In genomic region chr17:79026345-79027273, GRCh38 we compare ENCODE assay signal across 1 cellular context.
TF ChIP-seq lines count a peak whose summit lies in the region.

No MANE protein-coding gene starts in this region.

TF ChIP-seq in HepG2, 621 proteins besides CTCF, POLR2A, EP300 and RAD21 (continued from another document and continues in another):
- TF ChIP-seq RAD51 (IDR thresholded peaks at IDR 0.05; ENCODE audit: borderline replicate concordance): no peak
- TF ChIP-seq ZSCAN25 (CRISPR knock-in tag; IDR thresholded peaks at IDR 0.05): peak; percentile 84
- TF ChIP-seq ZNF567 (CRISPR knock-in tag; IDR thresholded peaks at IDR 0.05; ENCODE audit: borderline replicate concordance): peak; percentile 39; the same call in 1 of the 2 replicates
- no peak; the same call in 1 of the 2 replicates for TF ChIP-seq AKAP8 (CRISPR knock-in tag; IDR thresholded peaks at IDR 0.05)
- no peak for TF ChIP-seq ZSCAN20 (CRISPR knock-in tag; IDR thresholded peaks at IDR 0.05; ENCODE audit: borderline replicate concordance)
- peak; percentile 100 for TF ChIP-seq ELF3 (CRISPR knock-in tag; IDR thresholded peaks at IDR 0.05)
- TF ChIP-seq HOXD1 (CRISPR knock-in tag; IDR thresholded peaks at IDR 0.05): no peak
- TF ChIP-seq U2AF2 (IDR thresholded peaks at IDR 0.05; ENCODE audit: low read depth, low read length): no peak
- TF ChIP-seq POGK (CRISPR knock-in tag; conservative IDR thresholded peaks at IDR 0.05): peak; percentile 63
- TF ChIP-seq ZFP62 (CRISPR knock-in tag; IDR thresholded peaks at IDR 0.05): no peak
- TF ChIP-seq NRL (CRISPR knock-in tag; IDR thresholded peaks at IDR 0.05; ENCODE audit: borderline replicate concordance): peak; percentile 83
- TF ChIP-seq ZBTB37 (CRISPR knock-in tag; IDR thresholded peaks at IDR 0.05): peak; percentile 57; the same call in 1 of the 2 replicates
- no peak; the same call in 1 of the 2 replicates for TF ChIP-seq THAP8 (CRISPR knock-in tag; IDR thresholded peaks at IDR 0.05; ENCODE audit: borderline replicate concordance)
- TF ChIP-seq ZNF224 (CRISPR knock-in tag; IDR thresholded peaks at IDR 0.05): no peak
- TF ChIP-seq FOXP1 (IDR thresholded peaks at IDR 0.05): 0 out of 2 replicates have a peak, but pooled peaks have one; percentile 43
- peak; percentile 89 for TF ChIP-seq FOXP1 (CRISPR knock-in tag; IDR thresholded peaks at IDR 0.05)
- TF ChIP-seq DNMT3B (CRISPR knock-in tag; conservative IDR thresholded peaks at IDR 0.05): peak; percentile 64; the same call in 1 of the 2 replicates
- no peak for TF ChIP-seq ERF (CRISPR knock-in tag; IDR thresholded peaks at IDR 0.05)
- TF ChIP-seq TSC22D2 (CRISPR knock-in tag; IDR thresholded peaks at IDR 0.05; ENCODE audit: borderline replicate concordance): peak; percentile 73; the same call in 1 of the 2 replicates
- TF ChIP-seq ZSCAN21 (CRISPR knock-in tag; IDR thresholded peaks at IDR 0.05; ENCODE audit: borderline replicate concordance): peak; percentile 66
- peak; percentile 58; the same call in 1 of the 2 replicates for TF ChIP-seq STAT6 (CRISPR knock-in tag; IDR thresholded peaks at IDR 0.05; ENCODE audit: borderline replicate concordance)
- TF ChIP-seq MED8 (CRISPR knock-in tag; IDR thresholded peaks at IDR 0.05; ENCODE audit: insufficient replicate concordance): peak; percentile 67
- peak; percentile 75 for TF ChIP-seq TBL1XR1 (IDR thresholded peaks at IDR 0.05; ENCODE audit: borderline replicate concordance, low read length, partially characterized antibody)
- no peak for TF ChIP-seq ZNF678 (CRISPR knock-in tag; IDR thresholded peaks at IDR 0.05)
- no peak for TF ChIP-seq RELA (CRISPR knock-in tag; IDR thresholded peaks at IDR 0.05)
- TF ChIP-seq ZNF510 (CRISPR knock-in tag; IDR thresholded peaks at IDR 0.05; ENCODE audit: low read depth): peak; percentile 88; the same call in 1 of the 2 replicates
- peak; percentile 42; the same call in 1 of the 2 replicates for TF ChIP-seq KDM5B (CRISPR knock-in tag; IDR thresholded peaks at IDR 0.05; ENCODE audit: borderline replicate concordance)
- peak; percentile 90 for TF ChIP-seq ZBTB38 (CRISPR knock-in tag; IDR thresholded peaks at IDR 0.05)
- peak; percentile 94 for TF ChIP-seq TFAP4 (IDR thresholded peaks at IDR 0.05; ENCODE audit: borderline replicate concordance, low read depth)
- no peak for TF ChIP-seq ZNF672 (CRISPR knock-in tag; IDR thresholded peaks at IDR 0.05)
- peak; percentile 28; the same call in 1 of the 2 replicates for TF ChIP-seq RFX3 (CRISPR knock-in tag; IDR thresholded peaks at IDR 0.05)
- peak; percentile 92 for TF ChIP-seq ZC3H4 (CRISPR knock-in tag; IDR thresholded peaks at IDR 0.05; ENCODE audit: borderline replicate concordance)
- TF ChIP-seq SRY (CRISPR knock-in tag; IDR thresholded peaks at IDR 0.05): peak; percentile 36
- peak; percentile 50; the same call in 1 of the 2 replicates for TF ChIP-seq ZBTB46 (CRISPR knock-in tag; IDR thresholded peaks at IDR 0.05; ENCODE audit: borderline replicate concordance)
- peak; percentile 26; the same call in 1 of the 2 replicates for TF ChIP-seq IKZF5 (CRISPR knock-in tag; IDR thresholded peaks at IDR 0.05)
- TF ChIP-seq PHF20 (CRISPR knock-in tag; IDR thresholded peaks at IDR 0.05): peak; percentile 24; the same call in 1 of the 2 replicates
- peak; percentile 24; the same call in 1 of the 2 replicates for TF ChIP-seq ZNF569 (CRISPR knock-in tag; IDR thresholded peaks at IDR 0.05; ENCODE audit: borderline replicate concordance)
- TF ChIP-seq GABPB1 (CRISPR knock-in tag; IDR thresholded peaks at IDR 0.05): peak; percentile 69
- peak; percentile 63; the same call in 1 of the 2 replicates for TF ChIP-seq THAP9 (CRISPR knock-in tag; IDR thresholded peaks at IDR 0.05; ENCODE audit: borderline replicate concordance)
- TF ChIP-seq ZNF446 (CRISPR knock-in tag; IDR thresholded peaks at IDR 0.05): no peak
- peak; percentile 86; the same call in 1 of the 2 replicates for TF ChIP-seq FOXJ3 (CRISPR knock-in tag; IDR thresholded peaks at IDR 0.05; ENCODE audit: borderline replicate concordance)
- no peak for TF ChIP-seq ZNF784 (CRISPR knock-in tag; IDR thresholded peaks at IDR 0.05; ENCODE audit: borderline replicate concordance)
- TF ChIP-seq RBFOX2 (IDR thresholded peaks at IDR 0.05; ENCODE audit: low read depth, low read length): peak; percentile 72
- TF ChIP-seq WIZ (CRISPR knock-in tag; IDR thresholded peaks at IDR 0.05): no peak
- TF ChIP-seq MAZ (IDR thresholded peaks at IDR 0.05; ENCODE audit: borderline replicate concordance, low read depth, low read length): peak; percentile 87; the same call in 1 of the 2 replicates
- TF ChIP-seq MAZ (CRISPR knock-in tag; IDR thresholded peaks at IDR 0.05; ENCODE audit: low read depth): peak; percentile 70
- TF ChIP-seq ETV5 (CRISPR knock-in tag; IDR thresholded peaks at IDR 0.05; ENCODE audit: borderline replicate concordance): peak; percentile 72; the same call in 1 of the 2 replicates
- no peak for TF ChIP-seq SMC3 (IDR thresholded peaks at IDR 0.05; ENCODE audit: low read length)
- no peak for TF ChIP-seq SATB2 (CRISPR knock-in tag; IDR thresholded peaks at IDR 0.05)
